ENCODE assay signal across 20 cellular contexts in genomic region chr11:70104961-70105360, GRCh38. TPM values are rescaled to one million over a fixed set of nuclear protein-coding genes. Genes with fewer than 3 reads are reported as not detected.
DNase-seq lines count a peak whose midpoint lies in the region; ATAC-seq and TF ChIP-seq lines count a peak whose summit lies in the region.
"Had no signal": no experiment of that assay in that cellular context is flagged by ENCODE, and none has a peak within 500 bp of the region (broad histone marks: within the 10 kb centered on the region; RNA-seq: fewer than 3 reads in every experiment).

No MANE protein-coding gene starts in this region.

- ATAC-seq in WTC11: no peak
- ATAC-seq in natural killer cell treated with Interleukin-12 subunit alpha and Interleukin-12 subunit beta and Interleukin-15 and Interleukin-18, amount 100 ng/mL, for 72 hours: no peak

- in situ Hi-C loops in mammary epithelial cell (cut with MboI; ENCODE audit: low sequenced_read_pairs in 2 of 2): no loop called here

- peak overlapping the region; percentile 84 for H3K27ac ChIP-seq in breast epithelium
- H3K27ac ChIP-seq in mammary epithelial cell (ENCODE audit: insufficient read depth, low read depth, low read length): no peak overlapping the region
- H3K27ac ChIP-seq in neuronal stem cell (replicated peaks; ENCODE audit: low read length): no peak overlapping the region
- H3K27ac ChIP-seq in tibial artery: peak overlapping the region; percentile 49 to 56
- H3K27ac ChIP-seq in WERI-Rb-1: no peak overlapping the region
- H3K27ac ChIP-seq: 22Rv1, Peyer's patch had no signal

- intact Hi-C loops in breast epithelium (cut with DNase I; ENCODE audit: low total_unique reads): no loop called here
- intact Hi-C loops in mammary epithelial cell (cut with micrococcal nuclease): no loop called here
- intact Hi-C loops in tibial artery (cut with DNase I; ENCODE audit: low total_unique reads): no loop called here

- no peak overlapping the region for H2BK5ac ChIP-seq in neuronal stem cell (ENCODE audit: low read length)

- peak overlapping the region; percentile 48 for H2BK12ac ChIP-seq in neuronal stem cell (ENCODE audit: low read length)

- H3K79me1 ChIP-seq in neuronal stem cell (ENCODE audit: low read depth, low read length): no peaks in the 10 kb centered on the region

- no TSS peak for BruUV-seq in mammary epithelial cell (replicated peaks; lab: Mats Ljungman, UMichigan)

- peak overlapping the region; percentile 91 for H2AK5ac ChIP-seq in neuronal stem cell (ENCODE audit: low read depth, low read length)

- H3K9me3 Mint-ChIP-seq in WTC11: no peaks in the 10 kb centered on the region
- H3K9me3 Mint-ChIP-seq in natural killer cell treated with Interleukin-12 subunit alpha and Interleukin-12 subunit beta and Interleukin-15 and Interleukin-18, amount 100 ng/mL, for 72 hours: no peaks in the 10 kb centered on the region

- CTCF ChIA-PET in mammary epithelial cell (lab: Charles Lee; ENCODE audit: low non-redundant PET): no interaction called here
- CTCF ChIA-PET in WTC11 (lab: Charles Lee): interaction anchor here (0.8 to 1.9 kb wide), 5 partner anchors 53 to 186 kb away, joined by 3 to 10 read pairs (median 4); no protein-coding TSS in a partner anchor

- H3K9ac ChIP-seq in mammary epithelial cell (ENCODE audit: insufficient read depth, low read length): no peak overlapping the region
- peak overlapping the region; percentile 47 for H3K9ac ChIP-seq in neuronal stem cell (ENCODE audit: low read depth, low read length, poor library complexity)

- TF ChIP-seq CTCF in breast epithelium (IDR thresholded peaks at IDR 0.05): no peak
- no peak for TF ChIP-seq CTCF in mammary epithelial cell (conservative IDR thresholded peaks at IDR 0.05 in 1 of 2, IDR thresholded peaks at IDR 0.05 in 1 of 2; ENCODE audit: extremely low read depth in 1 of 2, insufficient read depth in 1 of 2, low read depth in 1 of 2, low read length in 2 of 2)
- TF ChIP-seq CTCF in WTC11 (IDR thresholded peaks at IDR 0.05): no peak
- no peak for TF ChIP-seq CTCF in tibial artery (IDR thresholded peaks at IDR 0.05)
- TF ChIP-seq CTCF in WERI-Rb-1 (IDR thresholded peaks at IDR 0.05; ENCODE audit: low read depth, low read length): no peak

- dilution Hi-C loops in mammary epithelial cell (cut with HindIII; ENCODE audit: low sequenced_read_pairs): loop anchor here (5.0 to 10.0 kb wide), 4 partner anchors 77 to 260 kb away; no protein-coding TSS in a partner anchor

- H3K4me3 ChIP-seq in breast epithelium: no peak overlapping the region
- H3K4me3 ChIP-seq in mammary epithelial cell (replicated peaks in 1 of 3; ENCODE audit: insufficient read depth in 1 of 3, low read depth in 2 of 3, low read length in 3 of 3): no peak overlapping the region
- H3K4me3 ChIP-seq in neuronal stem cell (ENCODE audit: low read length in 2 of 2): no peak overlapping the region
- no peak overlapping the region for H3K4me3 ChIP-seq in tibial artery
- no peak overlapping the region for H3K4me3 ChIP-seq in WERI-Rb-1 (ENCODE audit: low read depth, low read length)
- H3K4me3 ChIP-seq: Peyer's patch had no signal

- H3K18ac ChIP-seq in neuronal stem cell (ENCODE audit: low read length): peak overlapping the region; percentile 78

- peak overlapping the region; percentile 68; the same call in 1 of the 2 replicates for H3K27ac Mint-ChIP-seq in WTC11
- no peak overlapping the region for H3K27ac Mint-ChIP-seq in natural killer cell treated with Interleukin-12 subunit alpha and Interleukin-12 subunit beta and Interleukin-15 and Interleukin-18, amount 100 ng/mL, for 72 hours

- no peaks in the 10 kb centered on the region for H4K20me1 ChIP-seq in mammary epithelial cell (ENCODE audit: insufficient read depth, low read length)

- 51% methylated on average over 10 of the region's 11 CpGs for WGBS in mammary epithelial cell (ENCODE audit: low coverage, missing lambda C conversion rate)
- no CpG with 5 or more reads among the region's 11 CpGs for WGBS in neuronal stem cell (ENCODE audit: extremely low coverage in 2 of 2, insufficient read length in 2 of 2, insufficient replicate concordance in 1 of 2), 2 donors

- H4K91ac ChIP-seq in neuronal stem cell (ENCODE audit: low read depth, low read length, poor library complexity): no peak overlapping the region

- peaks cover 29% of the 10 kb centered on the region for H3K79me2 ChIP-seq in mammary epithelial cell (ENCODE audit: insufficient read depth, low read length)

- H3K36me3 Mint-ChIP-seq in WTC11: no peaks in the 10 kb centered on the region
- no peaks in the 10 kb centered on the region for H3K36me3 Mint-ChIP-seq in natural killer cell treated with Interleukin-12 subunit alpha and Interleukin-12 subunit beta and Interleukin-15 and Interleukin-18, amount 100 ng/mL, for 72 hours

- DNase-seq in breast epithelium (ENCODE audit: low spot score in 2 of 2) (no peak), mammary epithelial cell (no peak), WTC11 (ENCODE audit: low spot score) (no peak), neuronal stem cell (ENCODE audit: low spot score) (no peak), tibial artery (no peak), WERI-Rb-1 (no peak), dedifferentiated amniotic fluid mesenchymal stem cell (ENCODE audit: extremely low spot score) (no peak)
- DNase-seq in natural killer cell treated with Interleukin-12 subunit alpha and Interleukin-12 subunit beta and Interleukin-15 and Interleukin-18, amount 100 ng/mL, for 72 hours (ENCODE audit: low spot score): no peak
- DNase-seq: ACHN, H7, Kasumi-1, NCI-H1417, NCI-H1694 treated with DMSO at 0.1 percent for 48 hours, NCI-H2081 treated with DMSO at 0.1 percent for 48 hours, NCI-H446, NCI-H526, Peyer's patch had no signal

- H3K4me1 ChIP-seq in breast epithelium: peaks cover 5 to 8% of the 10 kb centered on the region in 2 donors
- no peaks in the 10 kb centered on the region for H3K4me1 ChIP-seq in mammary epithelial cell (ENCODE audit: insufficient read depth, low read length)
- H3K4me1 ChIP-seq in neuronal stem cell (ENCODE audit: control insufficient read depth in 2 of 2, insufficient read depth in 1 of 2, low read depth in 1 of 2, low read length in 2 of 2): peaks cover 0 to 31% of the 10 kb centered on the region in 2 donors
- H3K4me1 ChIP-seq in tibial artery: peaks cover 0 to 45% (median 27%) of the 10 kb centered on the region in 4 donors
- H3K4me1 ChIP-seq: Peyer's patch had no signal

- H3K4me1 Mint-ChIP-seq in WTC11: peaks cover 13% of the 10 kb centered on the region
- H3K4me1 Mint-ChIP-seq in natural killer cell treated with Interleukin-12 subunit alpha and Interleukin-12 subunit beta and Interleukin-15 and Interleukin-18, amount 100 ng/mL, for 72 hours (ENCODE audit: low read depth in 2 of 2): no peaks in the 10 kb centered on the region

- POLR2A ChIA-PET in WTC11 (lab: Charles Lee): interaction anchor here (0.6 kb wide), 1 partner anchor 12 kb away, joined by 6 read pairs; no protein-coding TSS in a partner anchor

- no peak overlapping the region for H3K23ac ChIP-seq in neuronal stem cell (ENCODE audit: low read depth, low read length, poor library complexity)

- TF ChIP-seq POLR2A in breast epithelium (IDR thresholded peaks at IDR 0.05): no peak

- no peak overlapping the region for H3K4ac ChIP-seq in neuronal stem cell (ENCODE audit: low read length)

- H3K27me3 ChIP-seq in breast epithelium: no peaks in the 10 kb centered on the region
- no peaks in the 10 kb centered on the region for H3K27me3 ChIP-seq in mammary epithelial cell (ENCODE audit: insufficient read depth, low read length)
- peaks cover 0 to 22% (median 0%) of the 10 kb centered on the region in 3 experiments for H3K27me3 ChIP-seq in neuronal stem cell (ENCODE audit: control insufficient read depth in 3 of 3, insufficient read depth in 3 of 3, low read depth in 1 of 3, low read length in 3 of 3)
- H3K27me3 ChIP-seq in tibial artery: no peaks in the 10 kb centered on the region
- H3K27me3 ChIP-seq in WERI-Rb-1 (ENCODE audit: insufficient read depth, low read depth, severe bottlenecking): no peaks in the 10 kb centered on the region
- H3K27me3 ChIP-seq: Peyer's patch had no signal

- no peak overlapping the region for H2BK120ac ChIP-seq in neuronal stem cell (ENCODE audit: low read depth, low read length)

- no peak overlapping the region for H3K14ac ChIP-seq in neuronal stem cell (ENCODE audit: low read length)

- H2AFZ ChIP-seq in mammary epithelial cell (ENCODE audit: low read depth, low read length): no peak overlapping the region
- no peak overlapping the region for H2AFZ ChIP-seq in neuronal stem cell (ENCODE audit: low read length)

- H2BK15ac ChIP-seq in neuronal stem cell (ENCODE audit: low read length): peak overlapping the region; percentile 91

- no peaks in the 10 kb centered on the region for H3K36me3 ChIP-seq in breast epithelium
- peaks cover 8% of the 10 kb centered on the region for H3K36me3 ChIP-seq in mammary epithelial cell (ENCODE audit: insufficient read depth, low read length)
- no peaks in the 10 kb centered on the region for H3K36me3 ChIP-seq in neuronal stem cell (replicated peaks in 1 of 2; ENCODE audit: control insufficient read depth in 2 of 2, insufficient read depth in 2 of 2, low read length in 2 of 2)
- H3K36me3 ChIP-seq in tibial artery: peaks cover 0 to 30% (median 22%) of the 10 kb centered on the region in 3 donors
- no peaks in the 10 kb centered on the region for H3K36me3 ChIP-seq in WERI-Rb-1
- H3K36me3 ChIP-seq: Peyer's patch had no signal

- no peak overlapping the region for H3K4me3 Mint-ChIP-seq in WTC11
- no peak overlapping the region for H3K4me3 Mint-ChIP-seq in natural killer cell treated with Interleukin-12 subunit alpha and Interleukin-12 subunit beta and Interleukin-15 and Interleukin-18, amount 100 ng/mL, for 72 hours

- H3K4me2 ChIP-seq in mammary epithelial cell (ENCODE audit: insufficient read depth, low read depth, low read length) (no peak overlapping the region), neuronal stem cell (ENCODE audit: insufficient read depth, low read length, poor library complexity, severe bottlenecking) (no peak overlapping the region)

- no peaks in the 10 kb centered on the region for H3K27me3 Mint-ChIP-seq in WTC11 (ENCODE audit: low read depth)
- peaks cover 0 to 4% of the 10 kb centered on the region in 2 donors for H3K27me3 Mint-ChIP-seq in natural killer cell treated with Interleukin-12 subunit alpha and Interleukin-12 subunit beta and Interleukin-15 and Interleukin-18, amount 100 ng/mL, for 72 hours

- H4K8ac ChIP-seq in neuronal stem cell (ENCODE audit: low read depth, low read length): no peak overlapping the region

- H3K9me3 ChIP-seq in breast epithelium: no peaks in the 10 kb centered on the region
- H3K9me3 ChIP-seq in mammary epithelial cell (replicated peaks; ENCODE audit: insufficient read depth, low read length): no peaks in the 10 kb centered on the region
- peaks cover 0 to 2% of the 10 kb centered on the region in 2 donors for H3K9me3 ChIP-seq in neuronal stem cell (replicated peaks in 1 of 2; ENCODE audit: control insufficient read depth in 2 of 2, insufficient read depth in 1 of 2, low read depth in 1 of 2, low read length in 2 of 2)
- no peaks in the 10 kb centered on the region for H3K9me3 ChIP-seq in tibial artery
- H3K9me3 ChIP-seq in WERI-Rb-1 (ENCODE audit: severe bottlenecking): no peaks in the 10 kb centered on the region
- H3K9me3 ChIP-seq: Peyer's patch had no signal

RNA-seq across cellular contexts. Expression of gene ANO1, which starts 26.8 kb away (rescaled TPM):
- total RNA-seq in breast epithelium: 10 to 100 TPM in 2 of 3 donors, 1 to 10 TPM in 1; 3.7 to 95.0 (median 53.7) TPM
- total RNA-seq in mammary epithelial cell: 100 to 1,000 TPM in 1 of 2 donors, 10 to 100 TPM in 1; 54.3 to 181 TPM
- 147 TPM for polyA plus RNA-seq in mammary epithelial cell
- polyA minus RNA-seq in mammary epithelial cell: 191 TPM
- 4.1 to 5.0 TPM (median 4.7 TPM) in 3 replicates for total RNA-seq in WTC11 (2021)
- 0.20 TPM for polyA plus RNA-seq in neuronal stem cell (2013, experiment 1 of 2)
- polyA plus RNA-seq in neuronal stem cell (2013, experiment 2 of 2): 0.28 TPM
- not detected for total RNA-seq in natural killer cell treated with Interleukin-12 subunit alpha and Interleukin-12 subunit beta and Interleukin-15 and Interleukin-18, amount 100 ng/mL, for 72 hours
- total RNA-seq: MCF 10A, OCI-LY7 had no signal

Comparison
In these comparisons a context has a peak if more than half of its experiments do, and no peak if none do; other contexts are left out.
1. H3K27ac ChIP-seq: peak in breast epithelium (2 of 2) and tibial artery (2 of 2); none in mammary epithelial cell (single experiment), neuronal stem cell (single experiment) and WERI-Rb-1 (single experiment).